ENCODE assay signal across 16 cellular contexts in genomic region chr6:132475925-132476324, GRCh38. TPM values are rescaled to one million over a fixed set of nuclear protein-coding genes. Genes with fewer than 3 reads are reported as not detected.
A peak's percentile ranks its signal among the peaks of the same experiment; 100 is the strongest.
DNase-seq lines count a peak whose midpoint lies in the region; ATAC-seq, FAIRE-seq and TF ChIP-seq lines count a peak whose summit lies in the region.
"Had no signal": no experiment of that assay in that cellular context is flagged by ENCODE, and none has a peak within 500 bp of the region (broad histone marks: within the 10 kb centered on the region; RNA-seq: fewer than 3 reads in every experiment).

No MANE protein-coding gene starts in this region.

- H3K79me2 ChIP-seq in SU-DHL-6 (ENCODE audit: insufficient read depth, low read length): peaks cover 89% of the 10 kb centered on the region

- H3K9me3 Mint-ChIP-seq in nephron (no peaks in the 10 kb centered on the region), osteocyte (ENCODE audit: unreplicated experiment) (no peaks in the 10 kb centered on the region)
- H3K9me3 Mint-ChIP-seq: CD4-positive, CD25-positive, alpha-beta regulatory T cell had no signal

- H3K4me2 ChIP-seq in SU-DHL-6 (ENCODE audit: low read depth, low read length, poor library complexity, severe bottlenecking): peak overlapping the region; percentile 19
- H3K4me2 ChIP-seq: BLaER1 treated with 17β-estradiol and CSF1 and Interleukin-3, amounts not matched to agents 10 nM and 100 nM had no signal

- FAIRE-seq in G401.6 (lab: Jason Lieb, UNC): peak; percentile 64
- FAIRE-seq in frontal cortex (lab: Jason Lieb, UNC): peak; percentile 65
- FAIRE-seq: GM12878 had no signal

- no peaks in the 10 kb centered on the region for H4K20me1 ChIP-seq in SU-DHL-6 (ENCODE audit: low read depth, low read length)

- H3K27me3 Mint-ChIP-seq in nephron (ENCODE audit: low read depth) (no peaks in the 10 kb centered on the region), osteocyte (ENCODE audit: unreplicated experiment) (no peaks in the 10 kb centered on the region)
- H3K27me3 Mint-ChIP-seq: CD4-positive, CD25-positive, alpha-beta regulatory T cell had no signal

- H3K27ac Mint-ChIP-seq in nephron: peak overlapping the region; percentile 74 to 86 (median 83)
- H3K27ac Mint-ChIP-seq in osteocyte (ENCODE audit: unreplicated experiment): no peak overlapping the region
- H3K27ac Mint-ChIP-seq: CD4-positive, CD25-positive, alpha-beta regulatory T cell had no signal

- TF ChIP-seq CTCF in SU-DHL-6 (IDR thresholded peaks at IDR 0.05; ENCODE audit: insufficient read depth, low read length, poor library complexity, severe bottlenecking) (no peak), nephron (IDR thresholded peaks at IDR 0.05; ENCODE audit: unreplicated experiment in 3 of 3) (no peak), osteocyte (IDR thresholded peaks at IDR 0.05) (no peak)

- H3K9ac ChIP-seq in SU-DHL-6 (ENCODE audit: low read length): no peak overlapping the region
- H3K9ac ChIP-seq: BLaER1 treated with 17β-estradiol and CSF1 and Interleukin-3, amounts not matched to agents 10 nM and 100 nM had no signal

- H3K9me3 ChIP-seq in SU-DHL-6 (ENCODE audit: insufficient read depth, low read length): no peaks in the 10 kb centered on the region
- H3K9me3 ChIP-seq: HAP-1 had no signal

- no peak overlapping the region for H3K4me3 Mint-ChIP-seq in nephron
- no peak overlapping the region for H3K4me3 Mint-ChIP-seq in osteocyte (ENCODE audit: unreplicated experiment)
- H3K4me3 Mint-ChIP-seq: CD4-positive, CD25-positive, alpha-beta regulatory T cell had no signal

- no peaks in the 10 kb centered on the region for H3K27me3 ChIP-seq in SU-DHL-6 (ENCODE audit: low read length)
- H3K27me3 ChIP-seq: BLaER1 treated with 17β-estradiol and CSF1 and Interleukin-3, amounts not matched to agents 10 nM and 100 nM had no signal

- H3K4me1 Mint-ChIP-seq in nephron (peaks cover 37% of the 10 kb centered on the region), osteocyte (ENCODE audit: unreplicated experiment) (peaks cover 15% of the 10 kb centered on the region)

- H3K36me3 ChIP-seq in SU-DHL-6 (ENCODE audit: low read length): peaks cover 47% of the 10 kb centered on the region
- H3K36me3 ChIP-seq: HAP-1 had no signal

- H3K9me2 ChIP-seq in SU-DHL-6 (replicated peaks; ENCODE audit: insufficient read depth, low read length): no peaks in the 10 kb centered on the region

- peak overlapping the region; percentile 49; the same call in 1 of the 2 replicates for H3K27ac ChIP-seq in SU-DHL-6 (ENCODE audit: low read depth, low read length)
- H3K27ac ChIP-seq: BLaER1 treated with 17β-estradiol and CSF1 and Interleukin-3, amounts not matched to agents 10 nM and 100 nM; HL-60 had no signal

- H3K36me3 Mint-ChIP-seq in nephron (ENCODE audit: low read depth): peaks cover 14% of the 10 kb centered on the region
- H3K36me3 Mint-ChIP-seq in osteocyte (ENCODE audit: unreplicated experiment): peaks cover 18% of the 10 kb centered on the region

- no peak overlapping the region for H2AFZ ChIP-seq in SU-DHL-6 (ENCODE audit: low read depth, low read length, severe bottlenecking)

- no peak for ATAC-seq in HG02938 (IDR thresholded peaks at IDR 0.05; ENCODE audit: unreplicated experiment)
- ATAC-seq: GM12878 had no signal

- H3F3A ChIP-seq in SU-DHL-6 (ENCODE audit: insufficient read depth): peaks cover 18% of the 10 kb centered on the region

- no peak for DNase-seq in frontal cortex (ENCODE audit: low spot score in 2 of 2)
- DNase-seq in activated CD4-positive, CD25-positive, alpha-beta regulatory T cell (lab: John Stamatoyannopoulos, UW): no peak
- no peak for DNase-seq in osteocyte (ENCODE audit: extremely low spot score, unreplicated experiment)
- no peak for DNase-seq in NCI-H526 treated with DMSO at 0.1 percent for 48 hours (lab: John Stamatoyannopoulos, UW)
- DNase-seq: AML-193; CD4-positive, CD25-positive, alpha-beta regulatory T cell; GOT3; KG1 had no signal

- no peak overlapping the region for H3K4me3 ChIP-seq in SU-DHL-6 (ENCODE audit: insufficient read depth, low read length, poor library complexity, severe bottlenecking)
- H3K4me3 ChIP-seq: BLaER1 treated with 17β-estradiol and CSF1 and Interleukin-3, amounts not matched to agents 10 nM and 100 nM; GM12878; HAP-1 had no signal

RNA-seq across cellular contexts. Expression of gene STX7, which starts 37.0 kb away (rescaled TPM):
- total RNA-seq in frontal cortex: 82.7 TPM
- 49.3 and 55.4 TPM in 2 replicates for total RNA-seq in osteocyte
